In genomic region chr4:25310825-25311210, GRCh38 we compare ENCODE assay signal across 13 cellular contexts. TPM values are rescaled to one million over a fixed set of nuclear protein-coding genes. Genes with fewer than 3 reads are reported as not detected.
DNase-seq lines count a peak whose midpoint lies in the region; ATAC-seq and TF ChIP-seq lines count a peak whose summit lies in the region.
"Had no signal": no experiment of that assay in that cellular context is flagged by ENCODE, and none has a peak within 500 bp of the region (broad histone marks: within the 10 kb centered on the region; RNA-seq: fewer than 3 reads in every experiment).

No MANE protein-coding gene starts in this region.

- peak overlapping the region in 1 of 2 donors; percentile 37 for H3K4me3 Mint-ChIP-seq in activated T-cell treated with anti-CD3 and anti-CD28 coated beads, Interleukin-2, amount 50 U/mL, for 72 hours
- no peak overlapping the region for H3K4me3 Mint-ChIP-seq in activated T-cell treated with anti-CD3 and anti-CD28 coated beads, Interleukin-2, amount 50 U/mL, for 4 hours
- peak overlapping the region; percentile 66 for H3K4me3 Mint-ChIP-seq in activated B cell treated with CpG ODN at 0.5 μM for 24 hours
- H3K4me3 Mint-ChIP-seq in T-helper 2 cell treated with Interferon-gamma antibody and Interleukin-4, amounts not matched to agents 5 μg/mL and 100 μg/mL, for 36 hours: no peak overlapping the region
- H3K4me3 Mint-ChIP-seq: endodermal cell; stimulated activated naive CD8-positive, alpha-beta T cell treated with anti-CD3 and anti-CD28 coated beads, Interleukin-15, Interleukin-2, amounts not matched to agents 100 ng/mL and 50 ng/mL, for 24 hours had no signal

- H3K9me3 Mint-ChIP-seq in activated T-cell treated with anti-CD3 and anti-CD28 coated beads, Interleukin-2, amount 50 U/mL, for 72 hours: no peaks in the 10 kb centered on the region
- H3K9me3 Mint-ChIP-seq in activated T-cell treated with anti-CD3 and anti-CD28 coated beads, Interleukin-2, amount 50 U/mL, for 4 hours: no peaks in the 10 kb centered on the region
- H3K9me3 Mint-ChIP-seq in activated B cell treated with CpG ODN at 0.5 μM for 24 hours: no peaks in the 10 kb centered on the region
- H3K9me3 Mint-ChIP-seq in T-helper 2 cell treated with Interferon-gamma antibody and Interleukin-4, amounts not matched to agents 5 μg/mL and 100 μg/mL, for 36 hours: no peaks in the 10 kb centered on the region
- H3K9me3 Mint-ChIP-seq: stimulated activated naive CD8-positive, alpha-beta T cell treated with anti-CD3 and anti-CD28 coated beads, Interleukin-15, Interleukin-2, amounts not matched to agents 100 ng/mL and 50 ng/mL, for 24 hours had no signal

- CTCF ChIA-PET in activated B cell treated with CpG ODN at 0.5 μM for 24 hours (lab: Charles Lee): no interaction called here

- no peaks in the 10 kb centered on the region for H3K27me3 Mint-ChIP-seq in activated T-cell treated with anti-CD3 and anti-CD28 coated beads, Interleukin-2, amount 50 U/mL, for 72 hours (ENCODE audit: low read depth)
- peaks cover 6% of the 10 kb centered on the region for H3K27me3 Mint-ChIP-seq in activated T-cell treated with anti-CD3 and anti-CD28 coated beads, Interleukin-2, amount 50 U/mL, for 4 hours (ENCODE audit: low read depth)
- H3K27me3 Mint-ChIP-seq in activated B cell treated with CpG ODN at 0.5 μM for 24 hours: peaks cover 3% of the 10 kb centered on the region
- no peaks in the 10 kb centered on the region for H3K27me3 Mint-ChIP-seq in T-helper 2 cell treated with Interferon-gamma antibody and Interleukin-4, amounts not matched to agents 5 μg/mL and 100 μg/mL, for 36 hours (ENCODE audit: low read depth)
- H3K27me3 Mint-ChIP-seq: stimulated activated naive CD8-positive, alpha-beta T cell treated with anti-CD3 and anti-CD28 coated beads, Interleukin-15, Interleukin-2, amounts not matched to agents 100 ng/mL and 50 ng/mL, for 24 hours had no signal

- peak overlapping the region; percentile 43 for H3K27ac Mint-ChIP-seq in activated T-cell treated with anti-CD3 and anti-CD28 coated beads, Interleukin-2, amount 50 U/mL, for 72 hours
- H3K27ac Mint-ChIP-seq in activated B cell treated with CpG ODN at 0.5 μM for 24 hours: peak overlapping the region; percentile 90
- no peak overlapping the region for H3K27ac Mint-ChIP-seq in T-helper 2 cell treated with Interferon-gamma antibody and Interleukin-4, amounts not matched to agents 5 μg/mL and 100 μg/mL, for 36 hours
- H3K27ac Mint-ChIP-seq: endodermal cell; stimulated activated naive CD8-positive, alpha-beta T cell treated with anti-CD3 and anti-CD28 coated beads, Interleukin-15, Interleukin-2, amounts not matched to agents 100 ng/mL and 50 ng/mL, for 24 hours had no signal

- no peak for ATAC-seq in activated T-cell treated with anti-CD3 and anti-CD28 coated beads, Interleukin-2, amount 50 U/mL, for 72 hours (replicated peaks in 1 of 2)
- no peak for ATAC-seq in activated T-cell treated with anti-CD3 and anti-CD28 coated beads, Interleukin-2, amount 50 U/mL, for 4 hours
- peak; percentile 17 for ATAC-seq in HG03064 (IDR thresholded peaks at IDR 0.05; ENCODE audit: low read depth, unreplicated experiment)
- no peak for ATAC-seq in activated B cell treated with CpG ODN at 0.5 μM for 24 hours (ENCODE audit: low read depth)
- no peak for ATAC-seq in HG03045 (IDR thresholded peaks at IDR 0.05; ENCODE audit: unreplicated experiment)
- ATAC-seq: heart right ventricle had no signal

- intact Hi-C loops in activated B cell treated with CpG ODN at 0.5 μM for 24 hours (cut with micrococcal nuclease): loop anchor here (5.0 kb wide), 2 partner anchors 551 to 1271 kb away; partner anchors contain the start of genes SEL1L3 and TBC1D19

- H3K4me1 Mint-ChIP-seq in activated T-cell treated with anti-CD3 and anti-CD28 coated beads, Interleukin-2, amount 50 U/mL, for 72 hours (ENCODE audit: low read depth): peaks cover 26% of the 10 kb centered on the region
- peaks cover 17% of the 10 kb centered on the region for H3K4me1 Mint-ChIP-seq in activated T-cell treated with anti-CD3 and anti-CD28 coated beads, Interleukin-2, amount 50 U/mL, for 4 hours (ENCODE audit: low read depth)
- H3K4me1 Mint-ChIP-seq in activated B cell treated with CpG ODN at 0.5 μM for 24 hours: peaks cover 45% of the 10 kb centered on the region
- H3K4me1 Mint-ChIP-seq in T-helper 2 cell treated with Interferon-gamma antibody and Interleukin-4, amounts not matched to agents 5 μg/mL and 100 μg/mL, for 36 hours (ENCODE audit: low read depth): peaks cover 32% of the 10 kb centered on the region

- peaks cover 0 to 3% of the 10 kb centered on the region in 2 donors for H3K36me3 Mint-ChIP-seq in activated T-cell treated with anti-CD3 and anti-CD28 coated beads, Interleukin-2, amount 50 U/mL, for 72 hours (ENCODE audit: insufficient read depth in 2 of 2)
- peaks cover 2% of the 10 kb centered on the region for H3K36me3 Mint-ChIP-seq in activated T-cell treated with anti-CD3 and anti-CD28 coated beads, Interleukin-2, amount 50 U/mL, for 4 hours (ENCODE audit: insufficient read depth)
- H3K36me3 Mint-ChIP-seq in activated B cell treated with CpG ODN at 0.5 μM for 24 hours (ENCODE audit: low read depth): peaks cover 9% of the 10 kb centered on the region
- peaks cover 5% of the 10 kb centered on the region for H3K36me3 Mint-ChIP-seq in T-helper 2 cell treated with Interferon-gamma antibody and Interleukin-4, amounts not matched to agents 5 μg/mL and 100 μg/mL, for 36 hours (ENCODE audit: low read depth)

- POLR2A ChIA-PET in activated B cell treated with CpG ODN at 0.5 μM for 24 hours (lab: Charles Lee): interaction anchor here (1.3 to 3.0 kb wide), 4 partner anchors 9 to 151 kb away, joined by 4 to 30 read pairs (median 4); partner anchors contain the start of genes ANAPC4 and SEPSECS

- DNase-seq in activated T-cell treated with anti-CD3 and anti-CD28 coated beads, Interleukin-2, amount 50 U/mL, for 72 hours: no peak
- no peak for DNase-seq in activated T-cell treated with anti-CD3 and anti-CD28 coated beads, Interleukin-2, amount 50 U/mL, for 4 hours
- DNase-seq in activated B cell treated with CpG ODN at 0.5 μM for 24 hours (no peak), LoVo (ENCODE audit: low spot score) (no peak), NCI-H774 (lab: John Stamatoyannopoulos, UW) (no peak)
- no peak for DNase-seq in T-helper 2 cell treated with Interferon-gamma antibody and Interleukin-4, amounts not matched to agents 5 μg/mL and 100 μg/mL, for 36 hours (ENCODE audit: low spot score)
- DNase-seq: activated CD4-positive, CD25-positive, alpha-beta regulatory T cell; endodermal cell; heart right ventricle; stimulated activated CD4-positive, alpha-beta T cell treated with anti-CD3 and anti-CD28 coated beads, Interleukin-2, amount 100 ng/mL, for 48 hours had no signal

- TF ChIP-seq CTCF in activated B cell treated with CpG ODN at 0.5 μM for 24 hours (IDR thresholded peaks at IDR 0.05): no peak

RNA-seq across cellular contexts. Expression of gene ZCCHC4, which starts 1.8 kb away (rescaled TPM):
- total RNA-seq in activated T-cell treated with anti-CD3 and anti-CD28 coated beads, Interleukin-2, amount 50 U/mL, for 72 hours: 10 to 100 TPM; 14.1 to 16.8 TPM
- total RNA-seq in activated T-cell treated with anti-CD3 and anti-CD28 coated beads, Interleukin-2, amount 50 U/mL, for 4 hours: 10 to 100 TPM; 14.2 to 18.9 (median 15.2) TPM
- total RNA-seq in activated B cell treated with CpG ODN at 0.5 μM for 24 hours: 14.7 and 19.1 TPM in 2 replicates
